Comparison of ENCODE assay signal across 20 cellular contexts in the genomic region with DNA sequence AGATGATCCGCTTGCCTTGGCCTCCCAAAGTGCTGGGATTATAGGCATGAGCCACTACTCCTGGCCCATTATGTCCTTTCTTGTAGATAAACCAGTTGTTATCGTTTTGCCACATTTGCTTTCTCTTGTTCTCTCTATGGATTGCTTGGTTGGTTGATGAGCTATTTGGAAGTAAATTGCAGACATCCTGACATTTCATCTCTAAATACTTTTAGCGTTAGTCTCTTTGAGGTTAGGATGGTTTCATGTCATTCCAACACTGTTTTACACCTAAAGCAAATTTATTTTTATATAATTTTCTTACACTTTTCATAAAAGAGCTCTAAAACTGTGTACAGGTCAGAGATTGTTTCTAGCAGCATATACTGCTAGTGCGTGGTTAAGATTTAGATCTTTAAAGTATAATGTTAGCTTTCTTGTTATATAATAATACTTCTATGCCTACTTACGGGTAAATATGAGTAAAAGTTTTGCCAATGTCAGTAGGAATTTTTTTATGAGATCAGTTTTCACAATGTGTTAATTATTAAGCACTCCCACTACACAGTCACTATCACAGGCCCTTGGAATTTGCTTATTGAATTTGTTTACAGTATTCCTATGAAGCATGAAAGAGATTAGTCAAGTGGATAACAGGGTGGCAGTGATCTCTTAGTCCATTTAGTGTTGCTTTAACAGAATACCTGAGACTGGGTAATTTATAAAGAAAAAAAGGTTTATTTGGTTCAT. TPM values are rescaled to one million over a fixed set of nuclear protein-coding genes. Genes with fewer than 3 reads are reported as not detected.
DNase-seq lines count a peak whose midpoint lies in the region; ATAC-seq and TF ChIP-seq lines count a peak whose summit lies in the region.
"Had no signal": no experiment of that assay in that cellular context is flagged by ENCODE, and none has a peak within 500 bp of the region (broad histone marks: within the 10 kb centered on the region; RNA-seq: fewer than 3 reads in every experiment).

No MANE protein-coding gene starts in this region.

- peaks cover 12 to 14% of the 10 kb centered on the region in 2 experiments for H3K4me1 Mint-ChIP-seq in H9
- peaks cover 5% of the 10 kb centered on the region for H3K4me1 Mint-ChIP-seq in nephron
- peaks cover 12% of the 10 kb centered on the region for H3K4me1 Mint-ChIP-seq in activated T-helper 17 cell treated with anti-CD3 and anti-CD28 coated beads, Interleukin-2, amount 50 U/mL, for 72 hours
- peaks cover 6% of the 10 kb centered on the region for H3K4me1 Mint-ChIP-seq in HFFc6 (ENCODE audit: low read depth)
- peaks cover 23% of the 10 kb centered on the region for H3K4me1 Mint-ChIP-seq in activated CD4-positive, alpha-beta memory T cell treated with anti-CD3 and anti-CD28 coated beads for 36 hours (ENCODE audit: low read depth)

- no peak overlapping the region for H2BK15ac ChIP-seq in H9 (ENCODE audit: low read depth, low read length)

- no peaks in the 10 kb centered on the region for H3K23me2 ChIP-seq in H9 (ENCODE audit: insufficient read length, low read depth, low read length, poor library complexity, severe bottlenecking)

- H3K9me3 Mint-ChIP-seq in H9: no peaks in the 10 kb centered on the region
- peaks cover 2% of the 10 kb centered on the region for H3K9me3 Mint-ChIP-seq in nephron
- no peaks in the 10 kb centered on the region for H3K9me3 Mint-ChIP-seq in activated T-helper 17 cell treated with anti-CD3 and anti-CD28 coated beads, Interleukin-2, amount 50 U/mL, for 72 hours
- H3K9me3 Mint-ChIP-seq in HFFc6: no peaks in the 10 kb centered on the region
- H3K9me3 Mint-ChIP-seq in activated CD4-positive, alpha-beta memory T cell treated with anti-CD3 and anti-CD28 coated beads for 36 hours: no peaks in the 10 kb centered on the region
- H3K9me3 Mint-ChIP-seq: activated T-helper 1 cell treated with anti-CD3 and anti-CD28 coated beads, Interleukin-12 subunit alpha, Interleukin-12 subunit beta, Interleukin-2, Interleukin-4 antibody, amounts not matched to agents 30 ng/mL and 10 ng/mL and 1 ng/mL, durations not matched to agents 14 hours and 24 hours and 36 hours; CD8-positive, alpha-beta memory T cell; memory B cell; naive thymus-derived CD4-positive, alpha-beta T cell; stimulated activated memory B cell treated with anti-CD40 and anti-IgM and Interleukin-4, amounts not matched to agents 10 μg/mL and 1 μg/mL and 100 μg/mL, for 72 hours had no signal

- no peak overlapping the region for H2AFZ ChIP-seq in H9 (ENCODE audit: low read length)

- H3K79me1 ChIP-seq in H9 (ENCODE audit: insufficient read depth, low read depth, low read length, poor library complexity, severe bottlenecking): no peaks in the 10 kb centered on the region

- H3K56ac ChIP-seq in H9 (ENCODE audit: insufficient read length, low read depth, low read length): no peak overlapping the region

- H3K27me3 Mint-ChIP-seq in H9 (ENCODE audit: low read depth): no peaks in the 10 kb centered on the region
- no peaks in the 10 kb centered on the region for H3K27me3 Mint-ChIP-seq in nephron (ENCODE audit: low read depth)
- H3K27me3 Mint-ChIP-seq in activated T-helper 17 cell treated with anti-CD3 and anti-CD28 coated beads, Interleukin-2, amount 50 U/mL, for 72 hours: no peaks in the 10 kb centered on the region
- no peaks in the 10 kb centered on the region for H3K27me3 Mint-ChIP-seq in HFFc6 (ENCODE audit: insufficient read depth)
- no peaks in the 10 kb centered on the region for H3K27me3 Mint-ChIP-seq in activated CD4-positive, alpha-beta memory T cell treated with anti-CD3 and anti-CD28 coated beads for 36 hours
- H3K27me3 Mint-ChIP-seq: CD8-positive, alpha-beta memory T cell; memory B cell; naive thymus-derived CD4-positive, alpha-beta T cell; stimulated activated memory B cell treated with anti-CD40 and anti-IgM and Interleukin-4, amounts not matched to agents 10 μg/mL and 1 μg/mL and 100 μg/mL, for 72 hours had no signal

- POLR2A ChIA-PET in activated CD4-positive, alpha-beta memory T cell treated with anti-CD3 and anti-CD28 coated beads for 36 hours (lab: Charles Lee): no interaction called here

- H3K4me3 Mint-ChIP-seq in H9: no peak overlapping the region
- H3K4me3 Mint-ChIP-seq in nephron: peak overlapping the region in 1 of 3 experiments; percentile 58
- H3K4me3 Mint-ChIP-seq in activated T-helper 17 cell treated with anti-CD3 and anti-CD28 coated beads, Interleukin-2, amount 50 U/mL, for 72 hours: no peak overlapping the region
- no peak overlapping the region for H3K4me3 Mint-ChIP-seq in HFFc6
- no peak overlapping the region for H3K4me3 Mint-ChIP-seq in activated CD4-positive, alpha-beta memory T cell treated with anti-CD3 and anti-CD28 coated beads for 36 hours
- H3K4me3 Mint-ChIP-seq: activated T-helper 1 cell treated with anti-CD3 and anti-CD28 coated beads, Interleukin-12 subunit alpha, Interleukin-12 subunit beta, Interleukin-2, Interleukin-4 antibody, amounts not matched to agents 30 ng/mL and 10 ng/mL and 1 ng/mL, durations not matched to agents 14 hours and 24 hours and 36 hours; CD8-positive, alpha-beta memory T cell; memory B cell; naive thymus-derived CD4-positive, alpha-beta T cell; stimulated activated memory B cell treated with anti-CD40 and anti-IgM and Interleukin-4, amounts not matched to agents 10 μg/mL and 1 μg/mL and 100 μg/mL, for 72 hours had no signal

- no peak overlapping the region for H3K14ac ChIP-seq in H9 (ENCODE audit: insufficient read depth, low read length)

- TF ChIP-seq CTCF in H9 (conservative IDR thresholded peaks at IDR 0.05): no peak
- TF ChIP-seq CTCF in epithelial cell of proximal tubule (conservative IDR thresholded peaks at IDR 0.05; ENCODE audit: low read depth, low read length): no peak
- no peak for TF ChIP-seq CTCF in nephron (IDR thresholded peaks at IDR 0.05; ENCODE audit: unreplicated experiment in 3 of 3)
- no peak for TF ChIP-seq CTCF in HFFc6 (IDR thresholded peaks at IDR 0.05)

- no peaks in the 10 kb centered on the region for H3K9me3 ChIP-seq in H9 (ENCODE audit: control insufficient read depth, low read depth, low read length)
- H3K9me3 ChIP-seq: testis had no signal

- no peak overlapping the region for H3K4me3 ChIP-seq in epithelial cell of proximal tubule (ENCODE audit: low read depth, low read length)
- H3K4me3 ChIP-seq: testis had no signal

- H3K27ac Mint-ChIP-seq in H9 (peak overlapping the region; percentile 81 to 91 (median 90); a peak in 4 of 7 replicates), nephron (peak overlapping the region; percentile 90 to 99 (median 92)), HFFc6 (no peak overlapping the region)
- H3K27ac Mint-ChIP-seq in activated T-helper 17 cell treated with anti-CD3 and anti-CD28 coated beads, Interleukin-2, amount 50 U/mL, for 72 hours: no peak overlapping the region
- no peak overlapping the region for H3K27ac Mint-ChIP-seq in activated CD4-positive, alpha-beta memory T cell treated with anti-CD3 and anti-CD28 coated beads for 36 hours
- H3K27ac Mint-ChIP-seq: activated T-helper 1 cell treated with anti-CD3 and anti-CD28 coated beads, Interleukin-12 subunit alpha, Interleukin-12 subunit beta, Interleukin-2, Interleukin-4 antibody, amounts not matched to agents 30 ng/mL and 10 ng/mL and 1 ng/mL, durations not matched to agents 14 hours and 24 hours and 36 hours; memory B cell; stimulated activated memory B cell treated with anti-CD40 and anti-IgM and Interleukin-4, amounts not matched to agents 10 μg/mL and 1 μg/mL and 100 μg/mL, for 72 hours had no signal

- intact Hi-C loops in activated CD4-positive, alpha-beta memory T cell treated with anti-CD3 and anti-CD28 coated beads for 36 hours (cut with micrococcal nuclease): no loop called here

- no peak overlapping the region for H3K4me2 ChIP-seq in H9 (ENCODE audit: insufficient read depth, insufficient read length, low read length)

- H3K23ac ChIP-seq in H9 (ENCODE audit: insufficient read length, low read depth, low read length): no peak overlapping the region

- H4K5ac ChIP-seq in H9 (ENCODE audit: insufficient read length, low read depth, low read length): no peak overlapping the region

- no peak overlapping the region for H2BK120ac ChIP-seq in H9 (ENCODE audit: low read depth, low read length, poor library complexity, severe bottlenecking)

- H3K9ac ChIP-seq in H9 (ENCODE audit: extremely low read depth, insufficient read length, low read length): no peak overlapping the region

- H3K36me3 Mint-ChIP-seq in H9 (ENCODE audit: insufficient read depth in 1 of 3, low read depth in 3 of 3): peaks cover 22 to 74% (median 59%) of the 10 kb centered on the region in 3 experiments
- H3K36me3 Mint-ChIP-seq in nephron (ENCODE audit: low read depth): peaks cover 80% of the 10 kb centered on the region
- peaks cover 47% of the 10 kb centered on the region for H3K36me3 Mint-ChIP-seq in activated T-helper 17 cell treated with anti-CD3 and anti-CD28 coated beads, Interleukin-2, amount 50 U/mL, for 72 hours (ENCODE audit: low read depth)
- H3K36me3 Mint-ChIP-seq in HFFc6 (ENCODE audit: low read depth): peaks cover 22% of the 10 kb centered on the region
- peaks cover 43% of the 10 kb centered on the region for H3K36me3 Mint-ChIP-seq in activated CD4-positive, alpha-beta memory T cell treated with anti-CD3 and anti-CD28 coated beads for 36 hours

- H3K27ac ChIP-seq in H9 (ENCODE audit: insufficient read length, low read depth, low read length): no peak overlapping the region
- H3K27ac ChIP-seq: testis had no signal

- no peak overlapping the region for H2BK20ac ChIP-seq in H9 (ENCODE audit: low read depth, low read length, poor library complexity, severe bottlenecking)

- no peak overlapping the region for H4K8ac ChIP-seq in H9 (replicated peaks; ENCODE audit: insufficient read length, low read depth, low read length)

- no peak overlapping the region for H2AK5ac ChIP-seq in H9 (ENCODE audit: insufficient read length, low read length)

- H3K4me1 ChIP-seq in H9 (ENCODE audit: insufficient read depth, low read length): peaks cover 2% of the 10 kb centered on the region; the same call in 1 of the 2 replicates
- H3K4me1 ChIP-seq: testis had no signal

- H2BK12ac ChIP-seq in H9 (ENCODE audit: insufficient read length, low read depth, low read length): no peak overlapping the region

- no peak overlapping the region for H3T11ph ChIP-seq in H9 (ENCODE audit: low read length)

- peak; percentile 91 for DNase-seq in ACHN
- DNase-seq in H9: no peak
- DNase-seq in epithelial cell of proximal tubule (ENCODE audit: low read depth): peak; percentile 97
- no peak for DNase-seq in activated CD4-positive, CD25-positive, alpha-beta regulatory T cell treated with anti-CD3 and anti-CD28 coated beads, Interleukin-2, amount 50 U/mL, for 72 hours
- DNase-seq in HFFc6: no peak
- DNase-seq in activated CD4-positive, alpha-beta memory T cell treated with anti-CD3 and anti-CD28 coated beads for 36 hours: no peak
- DNase-seq: CD8-positive, alpha-beta memory T cell; cortex of kidney; DMS79 treated with DMSO at 0.1 percent for 48 hours; Karpas-422; naive thymus-derived CD4-positive, alpha-beta T cell; NCI-H1105; NCI-H510A treated with DMSO at 0.1 percent for 48 hours; testis had no signal

- no peaks in the 10 kb centered on the region for H3K79me2 ChIP-seq in H9 (ENCODE audit: insufficient read depth, low read length)

- CTCF ChIA-PET in activated CD4-positive, alpha-beta memory T cell treated with anti-CD3 and anti-CD28 coated beads for 36 hours (lab: Charles Lee): interaction anchor here (2.3 kb wide), 1 partner anchor 9 kb away, joined by 8 read pairs; no protein-coding TSS in a partner anchor

- H4K91ac ChIP-seq in H9 (ENCODE audit: insufficient read length, low read depth, low read length): no peak overlapping the region

- H2BK5ac ChIP-seq in H9 (ENCODE audit: insufficient read length, low read length): no peak overlapping the region

- H3K27me3 ChIP-seq in H9 (ENCODE audit: insufficient read depth, low read length): no peaks in the 10 kb centered on the region
- H3K27me3 ChIP-seq: testis had no signal

- WGBS in H9 (ENCODE audit: extremely low coverage, insufficient read length, low lambda C conversion rate): no CpG with 5 or more reads among the region's 5 CpGs

- no peaks in the 10 kb centered on the region for H4K20me1 ChIP-seq in H9 (ENCODE audit: control insufficient read depth, insufficient read depth, insufficient read length)

- no peak for ATAC-seq in activated T-helper 17 cell treated with anti-CD3 and anti-CD28 coated beads, Interleukin-2, amount 50 U/mL, for 72 hours (replicated peaks)
- ATAC-seq: activated CD4-positive, CD25-positive, alpha-beta regulatory T cell treated with anti-CD3 and anti-CD28 coated beads, Interleukin-2, amount 50 U/mL, for 24 hours; naive thymus-derived CD4-positive, alpha-beta T cell; stimulated activated memory B cell treated with anti-CD40 and anti-IgM and Interleukin-4, amounts not matched to agents 10 μg/mL and 1 μg/mL and 100 μg/mL, for 72 hours had no signal

- no peak overlapping the region for H3K18ac ChIP-seq in H9 (ENCODE audit: insufficient read length, low read depth, low read length)

- in situ Hi-C loops in ACHN (cut with HindIII; ENCODE audit: low pct_ligation_motif_present, low pct_unique_long_range_greater_than_20kb, low sequenced_read_pairs): no loop called here

- no peak overlapping the region for H3K4ac ChIP-seq in H9 (ENCODE audit: low read depth, low read length)

RNA-seq across cellular contexts. Expression of gene POLI, which starts 10.3 kb away (rescaled TPM):
- 44.1 and 45.0 TPM in 2 replicates for total RNA-seq in H9 (2021)
- total RNA-seq in epithelial cell of proximal tubule: 9.1 and 12.9 TPM in 2 replicates
- total RNA-seq in activated T-helper 17 cell treated with anti-CD3 and anti-CD28 coated beads, Interleukin-2, amount 50 U/mL, for 72 hours: 10 to 100 TPM; 13.4 to 23.3 TPM
- 10 to 100 TPM; 13.3 to 17.5 (median 15.6) TPM for total RNA-seq in HFFc6 (2021; fragmentation: NEBNext Ultra II Directional; extraction: Animal tissue kit (Norgen Biotek cat#: 25700))
- total RNA-seq in activated CD4-positive, alpha-beta memory T cell treated with anti-CD3 and anti-CD28 coated beads for 36 hours: 10 to 100 TPM; 14.2 to 17.0 TPM

RNA-seq across cellular contexts. Expression of gene MBD2, which starts 55.2 kb away (rescaled TPM):
- total RNA-seq in H9 (2021) (29.9 and 34.0 TPM in 2 replicates), epithelial cell of proximal tubule (28.4 and 30.7 TPM in 2 replicates)
- 100 to 1,000 TPM; 170 to 190 TPM for total RNA-seq in activated T-helper 17 cell treated with anti-CD3 and anti-CD28 coated beads, Interleukin-2, amount 50 U/mL, for 72 hours
- total RNA-seq in HFFc6 (2021; fragmentation: NEBNext Ultra II Directional; extraction: Animal tissue kit (Norgen Biotek cat#: 25700)): 100 to 1,000 TPM in 1 of 6 experiments, 10 to 100 TPM in 5; 84.8 to 104 (median 88.9) TPM
- 100 to 1,000 TPM; 131 to 140 TPM for total RNA-seq in activated CD4-positive, alpha-beta memory T cell treated with anti-CD3 and anti-CD28 coated beads for 36 hours

Comparison
In these comparisons a context has a peak if more than half of its experiments do, and no peak if none do; other contexts are left out.
1. DNase-seq: peak in ACHN (single experiment) and epithelial cell of proximal tubule (single experiment); none in H9 (single experiment), activated CD4-positive, CD25-positive, alpha-beta regulatory T cell treated with anti-CD3 and anti-CD28 coated beads, Interleukin-2, amount 50 U/mL, for 72 hours (single experiment), HFFc6 (single experiment) and activated CD4-positive, alpha-beta memory T cell treated with anti-CD3 and anti-CD28 coated beads for 36 hours (single experiment).
2. H3K27ac Mint-ChIP-seq: peak in H9 (3 of 3) and nephron (3 of 3); none in activated T-helper 17 cell treated with anti-CD3 and anti-CD28 coated beads, Interleukin-2, amount 50 U/mL, for 72 hours (single experiment), HFFc6 (single experiment) and activated CD4-positive, alpha-beta memory T cell treated with anti-CD3 and anti-CD28 coated beads for 36 hours (single experiment).